ENCODE assay signal across 1 cellular context in the genomic region with DNA sequence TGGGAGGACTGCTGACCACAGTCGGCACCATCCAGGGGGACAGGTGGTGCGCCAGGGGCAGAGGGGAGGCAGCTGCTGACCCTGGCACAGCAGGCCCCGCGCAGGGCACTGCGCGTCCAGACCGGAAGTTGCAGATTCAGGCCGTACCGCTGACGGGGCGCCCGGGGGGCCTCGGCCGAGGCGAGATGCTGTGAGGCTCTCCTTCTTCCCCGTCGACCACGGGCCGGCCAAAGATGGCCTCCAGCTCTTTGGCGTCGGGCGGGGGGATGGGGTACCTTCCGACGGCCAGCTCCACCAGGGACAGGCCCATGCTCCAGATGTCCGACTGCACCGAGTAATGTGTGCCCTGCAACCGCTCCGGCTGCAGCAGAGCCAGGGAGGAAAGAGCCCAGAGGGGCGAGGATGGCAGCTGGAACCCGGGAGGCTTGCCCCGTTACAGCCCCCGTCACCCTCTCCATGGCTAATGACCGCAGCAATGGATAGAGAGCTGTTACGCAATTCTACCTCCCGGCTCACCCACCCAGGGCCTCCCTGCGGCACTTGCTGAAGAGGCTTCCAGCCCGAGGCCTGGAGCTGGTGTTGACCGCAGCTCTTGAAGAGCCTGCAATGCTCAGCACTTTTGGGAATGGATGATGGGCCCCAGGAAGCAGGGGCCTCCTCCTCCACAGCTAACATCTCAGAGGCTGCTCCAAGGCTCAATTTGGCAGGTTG.
TF ChIP-seq lines count a peak whose summit lies in the region.

No MANE protein-coding gene starts in this region.

TF ChIP-seq in IMR-90, 13 proteins besides CTCF, POLR2A, EP300 and RAD21 (continued from another document):
- TF ChIP-seq, protein P1, sequence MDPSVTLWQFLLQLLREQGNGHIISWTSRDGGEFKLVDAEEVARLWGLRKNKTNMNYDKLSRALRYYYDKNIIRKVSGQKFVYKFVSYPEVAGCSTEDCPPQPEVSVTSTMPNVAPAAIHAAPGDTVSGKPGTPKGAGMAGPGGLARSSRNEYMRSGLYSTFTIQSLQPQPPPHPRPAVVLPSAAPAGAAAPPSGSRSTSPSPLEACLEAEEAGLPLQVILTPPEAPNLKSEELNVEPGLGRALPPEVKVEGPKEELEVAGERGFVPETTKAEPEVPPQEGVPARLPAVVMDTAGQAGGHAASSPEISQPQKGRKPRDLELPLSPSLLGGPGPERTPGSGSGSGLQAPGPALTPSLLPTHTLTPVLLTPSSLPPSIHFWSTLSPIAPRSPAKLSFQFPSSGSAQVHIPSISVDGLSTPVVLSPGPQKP (IDR thresholded peaks at IDR 0.05; ENCODE audit: borderline replicate concordance, low read depth, low read length): no peak
